1 cellular context compared by ENCODE assay signal in the genomic region with DNA sequence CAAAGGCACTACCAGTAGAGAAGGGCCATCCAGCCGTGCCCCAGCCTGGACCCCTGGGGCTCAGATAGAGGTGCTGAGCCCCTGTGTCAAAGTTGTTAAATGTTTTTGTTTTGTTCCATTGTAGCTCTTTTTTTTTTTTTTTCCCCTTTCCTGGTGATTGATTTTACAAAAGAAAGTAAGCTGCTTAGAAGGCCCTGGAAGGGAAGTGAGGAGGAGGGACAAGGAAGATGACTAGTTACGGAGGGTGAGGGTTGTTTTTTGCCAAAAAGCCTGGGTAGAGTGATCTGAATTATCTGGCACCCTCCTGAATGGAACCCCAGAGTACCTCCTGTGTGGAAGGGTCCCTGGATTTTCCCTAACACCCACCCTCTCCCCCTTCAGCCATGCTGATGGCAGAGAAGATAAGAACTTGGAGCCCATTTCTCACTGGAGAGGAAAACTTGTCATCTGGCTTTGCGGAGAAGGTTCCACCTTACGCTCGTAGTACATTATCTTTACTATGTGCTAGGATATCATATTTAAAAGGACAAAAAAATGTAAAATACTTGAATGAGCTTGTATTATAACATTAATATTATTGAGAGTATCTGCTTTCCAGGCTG.
TF ChIP-seq lines count a peak whose summit lies in the region.

No MANE protein-coding gene starts in this region.

TF ChIP-seq in HepG2, 621 proteins besides CTCF, POLR2A, EP300 and RAD21:
- TF ChIP-seq RBM22 (optimal IDR thresholded peaks at IDR 0.05; ENCODE audit: low read length) (peak; percentile 41), SSRP1 (CRISPR knock-in tag; IDR thresholded peaks at IDR 0.05) (no peak), JDP2 (CRISPR knock-in tag; IDR thresholded peaks at IDR 0.05; ENCODE audit: borderline replicate concordance) (no peak), ARNTL (CRISPR knock-in tag; IDR thresholded peaks at IDR 0.05) (no peak), GTF2F1 (IDR thresholded peaks at IDR 0.05; ENCODE audit: low read length) (no peak)
- TF ChIP-seq, protein P1, sequence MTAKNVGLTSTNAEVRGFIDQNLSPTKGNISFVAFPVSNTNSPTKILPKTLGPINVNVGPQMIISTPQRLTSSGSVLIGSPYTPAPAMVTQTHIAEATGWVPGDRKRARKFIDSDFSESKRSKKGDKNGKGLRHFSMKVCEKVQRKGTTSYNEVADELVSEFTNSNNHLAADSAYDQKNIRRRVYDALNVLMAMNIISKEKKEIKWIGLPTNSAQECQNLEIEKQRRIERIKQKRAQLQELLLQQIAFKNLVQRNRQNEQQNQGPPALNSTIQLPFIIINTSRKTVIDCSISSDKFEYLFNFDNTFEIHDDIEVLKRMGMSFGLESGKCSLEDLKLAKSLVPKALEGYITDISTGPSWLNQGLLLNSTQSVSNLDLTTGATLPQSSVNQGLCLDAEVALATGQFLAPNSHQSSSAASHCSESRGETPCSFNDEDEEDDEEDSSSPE (CRISPR knock-in tag; IDR thresholded peaks at IDR 0.05) = no peak
